ENCODE assay signal across 1 cellular context in the genomic region with DNA sequence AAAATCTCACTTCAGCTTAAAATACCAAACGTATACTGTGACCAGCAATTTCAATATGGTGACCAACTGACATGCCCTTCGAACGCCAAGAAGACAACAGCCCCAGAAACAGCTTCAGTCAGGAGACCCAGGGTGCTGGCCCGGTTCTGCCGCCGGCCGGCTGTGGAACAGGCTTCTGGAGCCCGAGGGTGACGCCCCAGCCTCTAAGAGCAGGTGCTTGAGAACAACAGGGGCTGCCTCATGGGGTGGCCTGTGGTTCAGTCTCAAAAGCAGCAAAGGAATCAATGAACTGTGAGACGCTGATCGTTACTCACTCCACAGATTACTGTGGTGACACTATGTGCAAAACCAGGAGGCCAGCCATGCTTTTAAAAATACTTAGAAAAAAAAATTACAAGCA.
A peak's percentile ranks its signal among the peaks of the same experiment; 100 is the strongest.
TF ChIP-seq lines count a peak whose summit lies in the region.

No MANE protein-coding gene starts in this region.

TF ChIP-seq in GM12878, 131 proteins besides CTCF, POLR2A, EP300 and RAD21 (continued from another document and continues in another):
- TF ChIP-seq, protein P1, sequence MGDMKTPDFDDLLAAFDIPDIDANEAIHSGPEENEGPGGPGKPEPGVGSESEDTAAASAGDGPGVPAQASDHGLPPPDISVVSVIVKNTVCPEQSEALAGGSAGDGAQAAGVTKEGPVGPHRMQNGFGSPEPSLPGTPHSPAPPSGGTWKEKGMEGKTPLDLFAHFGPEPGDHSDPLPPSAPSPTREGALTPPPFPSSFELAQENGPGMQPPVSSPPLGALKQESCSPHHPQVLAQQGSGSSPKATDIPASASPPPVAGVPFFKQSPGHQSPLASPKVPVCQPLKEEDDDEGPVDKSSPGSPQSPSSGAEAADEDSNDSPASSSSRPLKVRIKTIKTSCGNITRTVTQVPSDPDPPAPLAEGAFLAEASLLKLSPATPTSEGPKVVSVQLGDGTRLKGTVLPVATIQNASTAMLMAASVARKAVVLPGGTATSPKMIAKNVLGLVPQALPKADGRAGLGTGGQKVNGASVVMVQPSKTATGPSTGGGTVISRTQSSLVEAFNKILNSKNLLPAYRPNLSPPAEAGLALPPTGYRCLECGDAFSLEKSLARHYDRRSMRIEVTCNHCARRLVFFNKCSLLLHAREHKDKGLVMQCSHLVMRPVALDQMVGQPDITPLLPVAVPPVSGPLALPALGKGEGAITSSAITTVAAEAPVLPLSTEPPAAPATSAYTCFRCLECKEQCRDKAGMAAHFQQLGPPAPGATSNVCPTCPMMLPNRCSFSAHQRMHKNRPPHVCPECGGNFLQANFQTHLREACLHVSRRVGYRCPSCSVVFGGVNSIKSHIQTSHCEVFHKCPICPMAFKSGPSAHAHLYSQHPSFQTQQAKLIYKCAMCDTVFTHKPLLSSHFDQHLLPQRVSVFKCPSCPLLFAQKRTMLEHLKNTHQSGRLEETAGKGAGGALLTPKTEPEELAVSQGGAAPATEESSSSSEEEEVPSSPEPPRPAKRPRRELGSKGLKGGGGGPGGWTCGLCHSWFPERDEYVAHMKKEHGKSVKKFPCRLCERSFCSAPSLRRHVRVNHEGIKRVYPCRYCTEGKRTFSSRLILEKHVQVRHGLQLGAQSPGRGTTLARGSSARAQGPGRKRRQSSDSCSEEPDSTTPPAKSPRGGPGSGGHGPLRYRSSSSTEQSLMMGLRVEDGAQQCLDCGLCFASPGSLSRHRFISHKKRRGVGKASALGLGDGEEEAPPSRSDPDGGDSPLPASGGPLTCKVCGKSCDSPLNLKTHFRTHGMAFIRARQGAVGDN (IDR thresholded peaks at IDR 0.05): peak; percentile 90
- TF ChIP-seq YBX1 (IDR thresholded peaks at IDR 0.05) (no peak), PAX5 (IDR thresholded peaks at IDR 0.05; ENCODE audit: borderline replicate concordance, low read depth, low read length) (peak; percentile 80; the same call in 1 of the 2 replicates), SP1 (IDR thresholded peaks at IDR 0.05; ENCODE audit: low read depth, low read length) (peak; percentile 20), CBX5 (IDR thresholded peaks at IDR 0.05; ENCODE audit: low read depth) (no peak), FOXM1 (IDR thresholded peaks at IDR 0.05; ENCODE audit: low read depth, low read length) (0 out of 2 replicates have a peak, but pooled peaks have one; percentile 26), MXI1 (IDR thresholded peaks at IDR 0.05; ENCODE audit: low read depth, low read length) (0 out of 2 replicates have a peak, but pooled peaks have one; percentile 23), MEF2B (IDR thresholded peaks at IDR 0.05; ENCODE audit: partially characterized antibody, poor library complexity, severe bottlenecking) (peak; percentile 59), EED (IDR thresholded peaks at IDR 0.05; ENCODE audit: low read depth) (no peak), IKZF1 (conservative IDR thresholded peaks at IDR 0.05) (0 out of 2 replicates have a peak, but pooled peaks have one; percentile 18), GATAD2B (conservative IDR thresholded peaks at IDR 0.05; ENCODE audit: low read depth) (no peak), BACH1 (IDR thresholded peaks at IDR 0.05; ENCODE audit: borderline replicate concordance) (0 out of 2 replicates have a peak, but pooled peaks have one; percentile 31), RFX5 (IDR thresholded peaks at IDR 0.05; ENCODE audit: low read depth, low read length) (no peak), RELA (IDR thresholded peaks at IDR 0.05; ENCODE audit: borderline replicate concordance, partially characterized antibody) (no peak), KDM1A (IDR thresholded peaks at IDR 0.05; ENCODE audit: borderline replicate concordance) (no peak), ZNF384 (IDR thresholded peaks at IDR 0.05; ENCODE audit: borderline replicate concordance, low read depth, low read length) (no peak; the same call in 1 of the 2 replicates), IKZF2 (IDR thresholded peaks at IDR 0.05) (peak; percentile 12 to 15; a peak in 1 of 4 replicates), TCF12 (IDR thresholded peaks at IDR 0.05; ENCODE audit: low read depth, low read length) (peak; percentile 79; the same call in 1 of the 2 replicates), POLR2AphosphoS5 (IDR thresholded peaks at IDR 0.05; ENCODE audit: low read length) (peak; percentile 28; the same call in 1 of the 2 replicates), DPF2 (IDR thresholded peaks at IDR 0.05) (0 out of 2 replicates have a peak, but pooled peaks have one; percentile 31), SMARCA5 (IDR thresholded peaks at IDR 0.05) (no peak), LARP7 (IDR thresholded peaks at IDR 0.05) (no peak; the same call in 1 of the 2 replicates), ZNF207 (IDR thresholded peaks at IDR 0.05; ENCODE audit: borderline replicate concordance) (no peak), POLR2AphosphoS2 (IDR thresholded peaks at IDR 0.05; ENCODE audit: low read depth, low read length) (no peak), CREM (IDR thresholded peaks at IDR 0.05; ENCODE audit: low read depth) (peak; percentile 61; the same call in 1 of the 2 replicates), MTA2 (IDR thresholded peaks at IDR 0.05; ENCODE audit: low read depth) (peak; percentile 29; the same call in 1 of the 2 replicates), YY1 (IDR thresholded peaks at IDR 0.05; ENCODE audit: low read depth, low read length) (peak; percentile 46; the same call in 1 of the 2 replicates), ZNF24 (IDR thresholded peaks at IDR 0.05) (no peak), RUNX3 (IDR thresholded peaks at IDR 0.05; ENCODE audit: low read length) (peak; percentile 86), HCFC1 (IDR thresholded peaks at IDR 0.05; ENCODE audit: low read length) (no peak)
- TF ChIP-seq, protein P2, sequence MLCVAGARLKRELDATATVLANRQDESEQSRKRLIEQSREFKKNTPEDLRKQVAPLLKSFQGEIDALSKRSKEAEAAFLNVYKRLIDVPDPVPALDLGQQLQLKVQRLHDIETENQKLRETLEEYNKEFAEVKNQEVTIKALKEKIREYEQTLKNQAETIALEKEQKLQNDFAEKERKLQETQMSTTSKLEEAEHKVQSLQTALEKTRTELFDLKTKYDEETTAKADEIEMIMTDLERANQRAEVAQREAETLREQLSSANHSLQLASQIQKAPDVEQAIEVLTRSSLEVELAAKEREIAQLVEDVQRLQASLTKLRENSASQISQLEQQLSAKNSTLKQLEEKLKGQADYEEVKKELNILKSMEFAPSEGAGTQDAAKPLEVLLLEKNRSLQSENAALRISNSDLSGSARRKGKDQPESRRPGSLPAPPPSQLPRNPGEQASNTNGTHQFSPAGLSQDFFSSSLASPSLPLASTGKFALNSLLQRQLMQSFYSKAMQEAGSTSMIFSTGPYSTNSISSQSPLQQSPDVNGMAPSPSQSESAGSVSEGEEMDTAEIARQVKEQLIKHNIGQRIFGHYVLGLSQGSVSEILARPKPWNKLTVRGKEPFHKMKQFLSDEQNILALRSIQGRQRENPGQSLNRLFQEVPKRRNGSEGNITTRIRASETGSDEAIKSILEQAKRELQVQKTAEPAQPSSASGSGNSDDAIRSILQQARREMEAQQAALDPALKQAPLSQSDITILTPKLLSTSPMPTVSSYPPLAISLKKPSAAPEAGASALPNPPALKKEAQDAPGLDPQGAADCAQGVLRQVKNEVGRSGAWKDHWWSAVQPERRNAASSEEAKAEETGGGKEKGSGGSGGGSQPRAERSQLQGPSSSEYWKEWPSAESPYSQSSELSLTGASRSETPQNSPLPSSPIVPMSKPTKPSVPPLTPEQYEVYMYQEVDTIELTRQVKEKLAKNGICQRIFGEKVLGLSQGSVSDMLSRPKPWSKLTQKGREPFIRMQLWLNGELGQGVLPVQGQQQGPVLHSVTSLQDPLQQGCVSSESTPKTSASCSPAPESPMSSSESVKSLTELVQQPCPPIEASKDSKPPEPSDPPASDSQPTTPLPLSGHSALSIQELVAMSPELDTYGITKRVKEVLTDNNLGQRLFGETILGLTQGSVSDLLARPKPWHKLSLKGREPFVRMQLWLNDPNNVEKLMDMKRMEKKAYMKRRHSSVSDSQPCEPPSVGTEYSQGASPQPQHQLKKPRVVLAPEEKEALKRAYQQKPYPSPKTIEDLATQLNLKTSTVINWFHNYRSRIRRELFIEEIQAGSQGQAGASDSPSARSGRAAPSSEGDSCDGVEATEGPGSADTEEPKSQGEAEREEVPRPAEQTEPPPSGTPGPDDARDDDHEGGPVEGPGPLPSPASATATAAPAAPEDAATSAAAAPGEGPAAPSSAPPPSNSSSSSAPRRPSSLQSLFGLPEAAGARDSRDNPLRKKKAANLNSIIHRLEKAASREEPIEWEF (IDR thresholded peaks at IDR 0.05; ENCODE audit: insufficient replicate concordance, low read depth, low read length): peak; percentile 55
- TF ChIP-seq, protein P3, sequence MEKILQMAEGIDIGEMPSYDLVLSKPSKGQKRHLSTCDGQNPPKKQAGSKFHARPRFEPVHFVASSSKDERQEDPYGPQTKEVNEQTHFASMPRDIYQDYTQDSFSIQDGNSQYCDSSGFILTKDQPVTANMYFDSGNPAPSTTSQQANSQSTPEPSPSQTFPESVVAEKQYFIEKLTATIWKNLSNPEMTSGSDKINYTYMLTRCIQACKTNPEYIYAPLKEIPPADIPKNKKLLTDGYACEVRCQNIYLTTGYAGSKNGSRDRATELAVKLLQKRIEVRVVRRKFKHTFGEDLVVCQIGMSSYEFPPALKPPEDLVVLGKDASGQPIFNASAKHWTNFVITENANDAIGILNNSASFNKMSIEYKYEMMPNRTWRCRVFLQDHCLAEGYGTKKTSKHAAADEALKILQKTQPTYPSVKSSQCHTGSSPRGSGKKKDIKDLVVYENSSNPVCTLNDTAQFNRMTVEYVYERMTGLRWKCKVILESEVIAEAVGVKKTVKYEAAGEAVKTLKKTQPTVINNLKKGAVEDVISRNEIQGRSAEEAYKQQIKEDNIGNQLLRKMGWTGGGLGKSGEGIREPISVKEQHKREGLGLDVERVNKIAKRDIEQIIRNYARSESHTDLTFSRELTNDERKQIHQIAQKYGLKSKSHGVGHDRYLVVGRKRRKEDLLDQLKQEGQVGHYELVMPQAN (conservative IDR thresholded peaks at IDR 0.05): no peak
- TF ChIP-seq, protein P4, sequence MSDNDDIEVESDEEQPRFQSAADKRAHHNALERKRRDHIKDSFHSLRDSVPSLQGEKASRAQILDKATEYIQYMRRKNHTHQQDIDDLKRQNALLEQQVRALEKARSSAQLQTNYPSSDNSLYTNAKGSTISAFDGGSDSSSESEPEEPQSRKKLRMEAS (IDR thresholded peaks at IDR 0.05; ENCODE audit: low read depth, low read length): 0 out of 2 replicates have a peak, but pooled peaks have one; percentile 38
- TF ChIP-seq, protein P5, sequence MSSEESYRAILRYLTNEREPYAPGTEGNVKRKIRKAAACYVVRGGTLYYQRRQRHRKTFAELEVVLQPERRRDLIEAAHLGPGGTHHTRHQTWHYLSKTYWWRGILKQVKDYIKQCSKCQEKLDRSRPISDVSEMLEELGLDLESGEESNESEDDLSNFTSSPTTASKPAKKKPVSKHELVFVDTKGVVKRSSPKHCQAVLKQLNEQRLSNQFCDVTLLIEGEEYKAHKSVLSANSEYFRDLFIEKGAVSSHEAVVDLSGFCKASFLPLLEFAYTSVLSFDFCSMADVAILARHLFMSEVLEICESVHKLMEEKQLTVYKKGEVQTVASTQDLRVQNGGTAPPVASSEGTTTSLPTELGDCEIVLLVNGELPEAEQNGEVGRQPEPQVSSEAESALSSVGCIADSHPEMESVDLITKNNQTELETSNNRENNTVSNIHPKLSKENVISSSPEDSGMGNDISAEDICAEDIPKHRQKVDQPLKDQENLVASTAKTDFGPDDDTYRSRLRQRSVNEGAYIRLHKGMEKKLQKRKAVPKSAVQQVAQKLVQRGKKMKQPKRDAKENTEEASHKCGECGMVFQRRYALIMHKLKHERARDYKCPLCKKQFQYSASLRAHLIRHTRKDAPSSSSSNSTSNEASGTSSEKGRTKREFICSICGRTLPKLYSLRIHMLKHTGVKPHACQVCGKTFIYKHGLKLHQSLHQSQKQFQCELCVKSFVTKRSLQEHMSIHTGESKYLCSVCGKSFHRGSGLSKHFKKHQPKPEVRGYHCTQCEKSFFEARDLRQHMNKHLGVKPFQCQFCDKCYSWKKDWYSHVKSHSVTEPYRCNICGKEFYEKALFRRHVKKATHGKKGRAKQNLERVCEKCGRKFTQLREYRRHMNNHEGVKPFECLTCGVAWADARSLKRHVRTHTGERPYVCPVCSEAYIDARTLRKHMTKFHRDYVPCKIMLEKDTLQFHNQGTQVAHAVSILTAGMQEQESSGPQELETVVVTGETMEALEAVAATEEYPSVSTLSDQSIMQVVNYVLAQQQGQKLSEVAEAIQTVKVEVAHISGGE (CRISPR knock-in tag; IDR thresholded peaks at IDR 0.05): no peak
- TF ChIP-seq, protein P6, sequence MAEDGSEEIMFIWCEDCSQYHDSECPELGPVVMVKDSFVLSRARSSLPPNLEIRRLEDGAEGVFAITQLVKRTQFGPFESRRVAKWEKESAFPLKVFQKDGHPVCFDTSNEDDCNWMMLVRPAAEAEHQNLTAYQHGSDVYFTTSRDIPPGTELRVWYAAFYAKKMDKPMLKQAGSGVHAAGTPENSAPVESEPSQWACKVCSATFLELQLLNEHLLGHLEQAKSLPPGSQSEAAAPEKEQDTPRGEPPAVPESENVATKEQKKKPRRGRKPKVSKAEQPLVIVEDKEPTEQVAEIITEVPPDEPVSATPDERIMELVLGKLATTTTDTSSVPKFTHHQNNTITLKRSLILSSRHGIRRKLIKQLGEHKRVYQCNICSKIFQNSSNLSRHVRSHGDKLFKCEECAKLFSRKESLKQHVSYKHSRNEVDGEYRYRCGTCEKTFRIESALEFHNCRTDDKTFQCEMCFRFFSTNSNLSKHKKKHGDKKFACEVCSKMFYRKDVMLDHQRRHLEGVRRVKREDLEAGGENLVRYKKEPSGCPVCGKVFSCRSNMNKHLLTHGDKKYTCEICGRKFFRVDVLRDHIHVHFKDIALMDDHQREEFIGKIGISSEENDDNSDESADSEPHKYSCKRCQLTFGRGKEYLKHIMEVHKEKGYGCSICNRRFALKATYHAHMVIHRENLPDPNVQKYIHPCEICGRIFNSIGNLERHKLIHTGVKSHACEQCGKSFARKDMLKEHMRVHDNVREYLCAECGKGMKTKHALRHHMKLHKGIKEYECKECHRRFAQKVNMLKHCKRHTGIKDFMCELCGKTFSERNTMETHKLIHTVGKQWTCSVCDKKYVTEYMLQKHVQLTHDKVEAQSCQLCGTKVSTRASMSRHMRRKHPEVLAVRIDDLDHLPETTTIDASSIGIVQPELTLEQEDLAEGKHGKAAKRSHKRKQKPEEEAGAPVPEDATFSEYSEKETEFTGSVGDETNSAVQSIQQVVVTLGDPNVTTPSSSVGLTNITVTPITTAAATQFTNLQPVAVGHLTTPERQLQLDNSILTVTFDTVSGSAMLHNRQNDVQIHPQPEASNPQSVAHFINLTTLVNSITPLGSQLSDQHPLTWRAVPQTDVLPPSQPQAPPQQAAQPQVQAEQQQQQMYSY (CRISPR knock-in tag; IDR thresholded peaks at IDR 0.05): no peak
- TF ChIP-seq, protein P7, sequence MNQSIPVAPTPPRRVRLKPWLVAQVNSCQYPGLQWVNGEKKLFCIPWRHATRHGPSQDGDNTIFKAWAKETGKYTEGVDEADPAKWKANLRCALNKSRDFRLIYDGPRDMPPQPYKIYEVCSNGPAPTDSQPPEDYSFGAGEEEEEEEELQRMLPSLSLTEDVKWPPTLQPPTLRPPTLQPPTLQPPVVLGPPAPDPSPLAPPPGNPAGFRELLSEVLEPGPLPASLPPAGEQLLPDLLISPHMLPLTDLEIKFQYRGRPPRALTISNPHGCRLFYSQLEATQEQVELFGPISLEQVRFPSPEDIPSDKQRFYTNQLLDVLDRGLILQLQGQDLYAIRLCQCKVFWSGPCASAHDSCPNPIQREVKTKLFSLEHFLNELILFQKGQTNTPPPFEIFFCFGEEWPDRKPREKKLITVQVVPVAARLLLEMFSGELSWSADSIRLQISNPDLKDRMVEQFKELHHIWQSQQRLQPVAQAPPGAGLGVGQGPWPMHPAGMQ (IDR thresholded peaks at IDR 0.05; ENCODE audit: borderline replicate concordance): no peak
